7 cellular contexts compared by ENCODE assay signal in the genomic region with DNA sequence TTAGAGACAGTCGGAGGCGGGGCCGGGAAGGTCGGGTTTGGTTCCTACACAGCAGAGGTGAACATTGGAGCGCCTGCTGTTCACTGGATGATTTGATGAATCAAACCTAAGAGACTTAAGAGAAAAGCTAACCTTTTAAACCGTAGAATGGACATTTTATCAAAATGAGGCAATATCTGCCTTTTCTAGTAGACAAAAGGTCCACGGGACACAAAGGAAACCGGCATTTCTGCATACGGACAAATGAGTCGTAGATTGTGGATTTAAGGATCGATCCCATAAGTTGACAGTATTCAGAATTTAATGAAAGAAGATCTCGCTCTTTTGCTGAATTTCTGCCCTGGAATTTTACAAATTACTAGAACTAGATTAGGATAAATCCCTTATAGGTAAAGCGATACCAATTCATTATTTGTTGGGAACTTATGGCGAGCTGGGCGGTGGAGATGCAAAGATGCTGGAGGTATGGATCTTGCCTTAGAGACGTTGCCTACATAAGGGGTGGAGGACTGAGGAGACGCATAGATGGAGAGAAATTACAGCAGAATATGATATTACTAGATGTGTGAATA. TPM values are rescaled to one million over a fixed set of nuclear protein-coding genes. Genes with fewer than 3 reads are reported as not detected.
DNase-seq lines count a peak whose midpoint lies in the region; FAIRE-seq and TF ChIP-seq lines count a peak whose summit lies in the region.

No MANE protein-coding gene starts in this region.

- H3K27me3 Mint-ChIP-seq in T-helper 2 cell treated with Interferon-gamma antibody and Interleukin-4, amounts not matched to agents 5 μg/mL and 100 μg/mL, for 36 hours (ENCODE audit: low read depth): no peaks in the 10 kb centered on the region

- peak overlapping the region; percentile 84 to 99 for H3K27ac ChIP-seq in small intestine (ENCODE audit: low read depth in 1 of 2, low read length in 1 of 2)

- H3K36me3 ChIP-seq in small intestine (ENCODE audit: control insufficient read depth in 2 of 2, insufficient read depth in 2 of 2, low read length in 2 of 2): peaks cover 2 to 3% of the 10 kb centered on the region in 2 donors

- H3K27ac Mint-ChIP-seq in T-helper 2 cell treated with Interferon-gamma antibody and Interleukin-4, amounts not matched to agents 5 μg/mL and 100 μg/mL, for 36 hours: peak overlapping the region; percentile 100

- POLR2A ChIA-PET in HEK293T (lab: Yijun Ruan, JAX): interaction anchor here (0.6 to 3.1 kb wide), 13 partner anchors 9 to 1603 kb away, joined by 3 to 27 read pairs (median 7); partner anchors contain the start of genes GCNT2, TMEM14B and TMEM14C

- H3K4me3 Mint-ChIP-seq in T-helper 2 cell treated with Interferon-gamma antibody and Interleukin-4, amounts not matched to agents 5 μg/mL and 100 μg/mL, for 36 hours: peak overlapping the region; percentile 89

- CTCF ChIA-PET in HEK293T (lab: Yijun Ruan, JAX): interaction anchor here (0.6 to 1.2 kb wide), 2 partner anchors 184 to 195 kb away, joined by 4 read pairs; no protein-coding TSS in a partner anchor

- H3K4me1 Mint-ChIP-seq in T-helper 2 cell treated with Interferon-gamma antibody and Interleukin-4, amounts not matched to agents 5 μg/mL and 100 μg/mL, for 36 hours (ENCODE audit: low read depth): peaks cover 26% of the 10 kb centered on the region

- WGBS in small intestine, 3 donors: 0 to 1% (median 0%) methylated on average over 17 of the region's 17 CpGs

- H3K9me3 ChIP-seq in small intestine (ENCODE audit: control insufficient read depth, low read depth): no peaks in the 10 kb centered on the region

- DNase-seq in HFF-Myc (ENCODE audit: extremely low read depth, low read depth): no peak
- no peak for DNase-seq in T-helper 2 cell treated with Interferon-gamma antibody and Interleukin-4, amounts not matched to agents 5 μg/mL and 100 μg/mL, for 36 hours (ENCODE audit: low spot score)
- peak; percentile 11 for DNase-seq in germinal center (ENCODE audit: low spot score)
- DNase-seq in small intestine: no peak
- DNase-seq in T1000 (lab: John Stamatoyannopoulos, UW): no peak
- no peak for DNase-seq in SW 1271 (lab: John Stamatoyannopoulos, UW)
- DNase-seq in HEK293T (ENCODE audit: extremely low spot score): no peak

- peak overlapping the region; percentile 79 for H3K4me3 ChIP-seq in HFF-Myc (replicated peaks; ENCODE audit: low read depth, low read length)
- peak overlapping the region; percentile 41 to 79 for H3K4me3 ChIP-seq in small intestine (ENCODE audit: low read depth in 1 of 2, low read length in 2 of 2)

- H3K27me3 ChIP-seq in small intestine (ENCODE audit: control insufficient read depth in 2 of 2, insufficient read depth in 2 of 2, low read length in 2 of 2): no peaks in the 10 kb centered on the region

- peaks cover 21% of the 10 kb centered on the region for H3K36me3 Mint-ChIP-seq in T-helper 2 cell treated with Interferon-gamma antibody and Interleukin-4, amounts not matched to agents 5 μg/mL and 100 μg/mL, for 36 hours (ENCODE audit: low read depth)

- no peak for TF ChIP-seq CTCF in HFF-Myc (IDR thresholded peaks at IDR 0.05; ENCODE audit: low read depth, low read length, missing control alignments)

- H3K4me1 ChIP-seq in small intestine (ENCODE audit: control insufficient read depth in 2 of 2, insufficient read depth in 1 of 2, low read depth in 1 of 2, low read length in 1 of 2): peaks cover 3 to 5% of the 10 kb centered on the region in 2 donors

- no peak for FAIRE-seq in small intestine (lab: Jason Lieb, UNC)

- H3K9me3 Mint-ChIP-seq in T-helper 2 cell treated with Interferon-gamma antibody and Interleukin-4, amounts not matched to agents 5 μg/mL and 100 μg/mL, for 36 hours: no peaks in the 10 kb centered on the region

TF ChIP-seq in HEK293T, 16 proteins besides CTCF, POLR2A, EP300 and RAD21:
- TF ChIP-seq BHLHE40 (IDR thresholded peaks at IDR 0.05; ENCODE audit: borderline replicate concordance) (no peak), FOXA1 (IDR thresholded peaks at IDR 0.05) (no peak), SUZ12 (IDR thresholded peaks at IDR 0.05) (no peak), FOXK2 (IDR thresholded peaks at IDR 0.05) (no peak), HDGF (IDR thresholded peaks at IDR 0.05; ENCODE audit: borderline replicate concordance) (no peak), ELF4 (IDR thresholded peaks at IDR 0.05) (no peak), CTBP1 (IDR thresholded peaks at IDR 0.05; ENCODE audit: borderline replicate concordance) (no peak), FOXM1 (IDR thresholded peaks at IDR 0.05; ENCODE audit: borderline replicate concordance) (no peak), TARDBP (IDR thresholded peaks at IDR 0.05) (no peak), PKNOX1 (IDR thresholded peaks at IDR 0.05) (no peak), ARNT (IDR thresholded peaks at IDR 0.05) (no peak), LEF1 (IDR thresholded peaks at IDR 0.05; ENCODE audit: borderline replicate concordance) (no peak), L3MBTL2 (conservative IDR thresholded peaks at IDR 0.05) (no peak), SP1 (IDR thresholded peaks at IDR 0.05) (no peak), ZNF384 (IDR thresholded peaks at IDR 0.05) (no peak), NFRKB (IDR thresholded peaks at IDR 0.05) (no peak)
TF ChIP-seq in HEK293T: peak in this region for 0.

RNA-seq across cellular contexts. Expression of gene PAK1IP1, which starts 0.4 kb away (rescaled TPM):
- polyA plus RNA-seq in small intestine: 10 to 100 TPM in 1 of 3 donors, 1 to 10 TPM in 2; 5.1 to 17.5 (median 7.6) TPM

RNA-seq across cellular contexts. Expression of gene C6orf52, which starts 0.8 kb away (rescaled TPM):
- polyA plus RNA-seq in small intestine: 1 to 10 TPM; 1.6 to 5.1 (median 2.8) TPM

RNA-seq across cellular contexts. Expression of gene TMEM14C, which starts 27.7 kb away (rescaled TPM):
- polyA plus RNA-seq in small intestine: 100 to 1,000 TPM; 105 to 144 (median 137) TPM

RNA-seq across cellular contexts. Expression of gene TMEM14B, which starts 52.4 kb away (rescaled TPM):
- polyA plus RNA-seq in small intestine: 10 to 100 TPM; 50.8 to 64.1 (median 63.0) TPM
